In genomic region chr4:70840137-70840536, GRCh38 we compare ENCODE assay signal across 8 cellular contexts. TPM values are rescaled to one million over a fixed set of nuclear protein-coding genes. Genes with fewer than 3 reads are reported as not detected.
DNase-seq lines count a peak whose midpoint lies in the region; ATAC-seq and TF ChIP-seq lines count a peak whose summit lies in the region.
"Not testable (repeated sequence)": the region's sequence is repeated elsewhere in the genome, so short reads cannot be mapped to it uniquely, and the experiment has no call there.

No MANE protein-coding gene starts in this region.

- H3K36me3 Mint-ChIP-seq in CD4-positive, CD25-positive, alpha-beta regulatory T cell = not testable (repeated sequence)

- H3K9me3 ChIP-seq in CD4-positive, CD25-positive, alpha-beta regulatory T cell (ENCODE audit: control insufficient read depth in 2 of 2, low read length in 2 of 2); Karpas-422 (ENCODE audit: low read length); SK-N-SH; parathyroid adenoma (ENCODE audit: control insufficient read depth, low read length): not testable (repeated sequence)

- H2AFZ ChIP-seq in Karpas-422 (ENCODE audit: low read length); SK-N-SH (ENCODE audit: low read depth); parathyroid adenoma: not testable (repeated sequence)

- H3K4me3 ChIP-seq in CD4-positive, CD25-positive, alpha-beta regulatory T cell (ENCODE audit: low read depth, low read length); Karpas-422 (ENCODE audit: low read length); SK-N-SH (ENCODE audit: low read depth in 2 of 2, low read length in 1 of 2): not testable (repeated sequence)
- peak overlapping the region; percentile 31 for H3K4me3 ChIP-seq in parathyroid adenoma (ENCODE audit: low read depth, low read length)

- H3K4me3 Mint-ChIP-seq in CD4-positive, CD25-positive, alpha-beta regulatory T cell = peak overlapping the region; percentile 57 to 97 (median 82)

- H3K4me1 Mint-ChIP-seq in CD4-positive, CD25-positive, alpha-beta regulatory T cell = peaks cover 15 to 55% (median 32%) of the 10 kb centered on the region in 4 donors

- not testable (repeated sequence) for H3K27me3 Mint-ChIP-seq in CD4-positive, CD25-positive, alpha-beta regulatory T cell

- not testable (repeated sequence) for H3K9me3 Mint-ChIP-seq in CD4-positive, CD25-positive, alpha-beta regulatory T cell

- CTCF ChIA-PET in SK-N-SH (lab: Yijun Ruan, JAX) = interaction anchor here (1.0 kb wide), 1 partner anchor 170 kb away, joined by 6 read pairs; no protein-coding TSS in a partner anchor

- H3K27me3 ChIP-seq in CD4-positive, CD25-positive, alpha-beta regulatory T cell (ENCODE audit: control insufficient read depth, insufficient read depth, low read length); Karpas-422 (ENCODE audit: low read length); SK-N-SH (ENCODE audit: insufficient read depth); parathyroid adenoma (ENCODE audit: control insufficient read depth, insufficient read depth, low read length): not testable (repeated sequence)

- POLR2A ChIA-PET in SK-N-SH (lab: Yijun Ruan, JAX) = interaction anchor here (1.4 to 2.4 kb wide), 2 partner anchors 62 to 118 kb away, joined by 4 to 11 read pairs; partner anchors contain the start of genes MOB1B and RUFY3

- peaks cover 43% of the 10 kb centered on the region for H3K79me2 ChIP-seq in Karpas-422 (ENCODE audit: low read length)
- peaks cover 42% of the 10 kb centered on the region for H3K79me2 ChIP-seq in SK-N-SH (ENCODE audit: insufficient read depth)
- H3K79me2 ChIP-seq in parathyroid adenoma = peaks cover 12% of the 10 kb centered on the region

- DNase-seq in CD4-positive, CD25-positive, alpha-beta regulatory T cell = peak in 2 of 3 donors; percentile 63 to 64
- DNase-seq in Karpas-422 (peak; percentile 73), SK-N-SH (peak; percentile 57), activated T-cell treated with anti-CD3 and anti-CD28 coated beads for 4 hours (peak; percentile 54), cerebellum (ENCODE audit: low spot score) (peak; percentile 66), hepatic stellate cell (ENCODE audit: low spot score) (peak; percentile 9)
- peak; percentile 28 to 32 for DNase-seq in stimulated activated CD8-positive, alpha-beta memory T cell treated with anti-CD3 and anti-CD28 coated beads, Interleukin-4, amount 100 ng/mL, for 1 hour (ENCODE audit: low read depth in 2 of 2, low spot score in 1 of 2)

- not testable (repeated sequence) for TF ChIP-seq CTCF in SK-N-SH (IDR thresholded peaks at IDR 0.05); parathyroid adenoma (IDR thresholded peaks at IDR 0.05)

- H3K4me1 ChIP-seq in CD4-positive, CD25-positive, alpha-beta regulatory T cell (ENCODE audit: control insufficient read depth, insufficient read depth, low read length, poor library complexity, severe bottlenecking) = peaks cover 30% of the 10 kb centered on the region
- peaks cover 13% of the 10 kb centered on the region; the same call in 1 of the 2 replicates for H3K4me1 ChIP-seq in Karpas-422 (ENCODE audit: low read length)
- not testable (repeated sequence) for H3K4me1 ChIP-seq in SK-N-SH (ENCODE audit: control insufficient read depth in 1 of 2, insufficient read depth in 2 of 2, low read depth in 1 of 2, low read length in 1 of 2); parathyroid adenoma

- H3K4me2 ChIP-seq in Karpas-422 (ENCODE audit: low read depth, low read length, poor library complexity, severe bottlenecking); SK-N-SH; parathyroid adenoma (ENCODE audit: low read length): not testable (repeated sequence)

- peak overlapping the region; percentile 60 to 79 (median 75) for H3K27ac Mint-ChIP-seq in CD4-positive, CD25-positive, alpha-beta regulatory T cell

- H3K27ac ChIP-seq in CD4-positive, CD25-positive, alpha-beta regulatory T cell (ENCODE audit: insufficient read depth, low read length, poor library complexity, severe bottlenecking) = peak overlapping the region; percentile 29
- not testable (repeated sequence) for H3K27ac ChIP-seq in Karpas-422 (ENCODE audit: low read length); SK-N-SH (ENCODE audit: low read depth in 2 of 2, low read length in 1 of 2); parathyroid adenoma

- H3K36me3 ChIP-seq in CD4-positive, CD25-positive, alpha-beta regulatory T cell (ENCODE audit: control insufficient read depth, insufficient read depth, low read length); Karpas-422 (ENCODE audit: insufficient read depth, low read length); parathyroid adenoma (ENCODE audit: control insufficient read depth, insufficient read depth, low read length): not testable (repeated sequence)
- peaks cover 0 to 10% of the 10 kb centered on the region in 2 experiments for H3K36me3 ChIP-seq in SK-N-SH (replicated peaks in 1 of 2; ENCODE audit: control insufficient read depth in 1 of 2, insufficient read depth in 2 of 2, low read length in 1 of 2)

- H4K20me1 ChIP-seq in Karpas-422 (ENCODE audit: insufficient read depth, low read depth, low read length) = peaks cover 24% of the 10 kb centered on the region; the same call in 1 of the 2 replicates
- H4K20me1 ChIP-seq in SK-N-SH (ENCODE audit: insufficient read depth) = peaks cover 33% of the 10 kb centered on the region

- WGBS in SK-N-SH (ENCODE audit: low lambda C conversion rate) = 58% methylated on average over 15 of the region's 20 CpGs

- H3F3A ChIP-seq in SK-N-SH (replicated peaks; ENCODE audit: insufficient read depth) = not testable (repeated sequence)

- TF ChIP-seq EP300 in SK-N-SH (IDR thresholded peaks at IDR 0.05; ENCODE audit: borderline replicate concordance in 1 of 2, low read depth in 1 of 2, low read length in 1 of 2) = not testable (repeated sequence)

- H3K9ac ChIP-seq in Karpas-422 (ENCODE audit: low read length); SK-N-SH; parathyroid adenoma: not testable (repeated sequence)

- not testable (repeated sequence) for TF ChIP-seq RAD21 in SK-N-SH (IDR thresholded peaks at IDR 0.05; ENCODE audit: low read length)

- not testable (repeated sequence) for H3K9me2 ChIP-seq in Karpas-422 (replicated peaks; ENCODE audit: insufficient read depth, low read length); SK-N-SH

- peak in 1 of 2 donors; percentile 1 for ATAC-seq in CD4-positive, CD25-positive, alpha-beta regulatory T cell (ENCODE audit: low read depth in 2 of 2)

TF ChIP-seq in SK-N-SH, 30 proteins besides CTCF, POLR2A, EP300 and RAD21:
- TF ChIP-seq JUND (IDR thresholded peaks at IDR 0.05) = peak; percentile 43; the same call in 1 of the 2 replicates
- peak; percentile 35; the same call in 1 of the 2 replicates for TF ChIP-seq FOSL2 (IDR thresholded peaks at IDR 0.05; ENCODE audit: borderline replicate concordance, low read depth)

RNA-seq across cellular contexts. Expression of gene GRSF1, which starts 0.4 kb away (rescaled TPM):
- total RNA-seq in CD4-positive, CD25-positive, alpha-beta regulatory T cell = 46.0 TPM
- polyA plus RNA-seq in CD4-positive, CD25-positive, alpha-beta regulatory T cell = 100 to 1,000 TPM; 101 to 115 (median 110) TPM
- 47.0 and 89.6 TPM in 2 replicates for total RNA-seq in Karpas-422 (2014; rRNA removed; shearing (Covaris generic); ENCODE audit: low replicate concordance)
- polyA plus RNA-seq in SK-N-SH (2012; rRNA removed) = 44.2 and 63.7 TPM in 2 replicates
- 62.9 and 76.6 TPM in 2 replicates for polyA plus RNA-seq in SK-N-SH (2012; cell fraction: cytosol; rRNA removed)
- polyA plus RNA-seq in SK-N-SH (2012; cell fraction: nucleus; rRNA removed) = 35.1 and 51.6 TPM in 2 replicates
- total RNA-seq in cerebellum = 35.8 TPM

Comparison
In these comparisons a context has a peak if more than half of its experiments do, and no peak if none do; other contexts are left out.
1. DNase-seq: peak in every context shown above with its lines; median percentile 73 in Karpas-422; 66 in cerebellum; 64 in CD4-positive, CD25-positive, alpha-beta regulatory T cell; 57 in SK-N-SH; 54 in activated T-cell treated with anti-CD3 and anti-CD28 coated beads for 4 hours; 30 in stimulated activated CD8-positive, alpha-beta memory T cell treated with anti-CD3 and anti-CD28 coated beads, Interleukin-4, amount 100 ng/mL, for 1 hour; 9 in hepatic stellate cell.